Comparison of ENCODE assay signal across 17 cellular contexts in the genomic region with DNA sequence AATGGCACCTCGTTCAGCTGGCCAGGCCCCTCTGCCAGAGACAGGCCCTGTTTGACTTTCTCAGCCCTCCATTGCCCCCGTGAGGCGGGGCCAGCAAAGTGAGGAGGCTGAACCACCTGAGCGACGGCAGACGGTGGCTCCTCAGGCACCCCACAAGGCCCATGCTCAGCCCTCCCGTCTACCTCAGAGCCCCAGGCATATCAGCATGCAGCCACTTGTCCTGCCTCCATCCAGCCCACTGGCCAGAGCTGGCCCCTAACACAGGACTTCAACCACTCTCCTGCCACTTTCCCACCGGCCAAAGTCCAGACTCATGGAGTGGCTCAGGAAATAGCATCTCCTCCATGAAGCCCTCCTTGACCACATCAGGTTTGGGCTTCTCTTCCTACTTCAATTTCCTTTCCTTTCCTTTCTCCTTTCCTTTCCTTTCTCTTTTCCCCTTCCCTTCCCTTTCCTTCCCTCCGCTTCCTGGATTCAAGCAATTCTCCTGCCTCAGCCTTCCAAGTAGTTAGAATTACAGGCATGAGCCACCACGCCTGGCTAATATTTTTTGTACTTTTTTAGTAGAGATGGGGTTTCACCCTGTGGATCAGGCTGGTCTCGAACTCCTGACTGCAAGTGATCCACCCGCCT. TPM values are rescaled to one million over a fixed set of nuclear protein-coding genes. Genes with fewer than 3 reads are reported as not detected.
"Had no signal": no experiment of that assay in that cellular context is flagged by ENCODE, and none has a peak within 500 bp of the region (broad histone marks: within the 10 kb centered on the region; RNA-seq: fewer than 3 reads in every experiment).

No MANE protein-coding gene starts in this region.

- H3K4me1 ChIP-seq: tibial artery had no signal

- H3K27ac Mint-ChIP-seq: activated naive CD4-positive, alpha-beta T cell treated with anti-CD3 and anti-CD28 coated beads, Interleukin-2, amount 50 U/mL, for 72 hours; activated T-cell treated with anti-CD3 and anti-CD28 coated beads, Interleukin-2, amount 50 U/mL, for 72 hours; memory B cell; stimulated activated memory B cell treated with anti-CD40 and anti-IgM and Interleukin-4, amounts not matched to agents 10 μg/mL and 1 μg/mL and 100 μg/mL, for 72 hours had no signal

- DNase-seq: activated CD4-positive, alpha-beta T cell treated with anti-CD3 and anti-CD28 coated beads, Interleukin-2, amount 50 U/mL, for 48 hours; activated gamma-delta T cell; activated T-cell treated with anti-CD3 and anti-CD28 coated beads, Interleukin-2, amount 50 U/mL, for 72 hours; naive thymus-derived CD8-positive, alpha-beta T cell; stimulated activated CD4-positive, alpha-beta T cell treated with anti-CD3 and anti-CD28 coated beads, Interleukin-2, amount 100 ng/mL, for 48 hours; tibial artery had no signal

- H3K27ac ChIP-seq: tibial artery had no signal

- H3K9me3 ChIP-seq: tibial artery had no signal

- ATAC-seq: activated CD4-positive, CD25-positive, alpha-beta regulatory T cell treated with anti-CD3 and anti-CD28 coated beads, Interleukin-2, amount 50 U/mL, for 24 hours; activated naive CD4-positive, alpha-beta T cell treated with anti-CD3 and anti-CD28 coated beads, Interleukin-2, amount 50 U/mL, for 72 hours; activated T-cell treated with anti-CD3 and anti-CD28 coated beads, Interleukin-2, amount 50 U/mL, for 72 hours; esophagus mucosa; left ventricle myocardium superior; naive thymus-derived CD8-positive, alpha-beta T cell; stimulated activated memory B cell treated with anti-CD40 and anti-IgM and Interleukin-4, amounts not matched to agents 10 μg/mL and 1 μg/mL and 100 μg/mL, for 72 hours had no signal

- H3K4me3 ChIP-seq: tibial artery had no signal

- H3K9me3 Mint-ChIP-seq: activated naive CD4-positive, alpha-beta T cell treated with anti-CD3 and anti-CD28 coated beads, Interleukin-2, amount 50 U/mL, for 72 hours; activated T-cell treated with anti-CD3 and anti-CD28 coated beads, Interleukin-2, amount 50 U/mL, for 72 hours; memory B cell; naive thymus-derived CD8-positive, alpha-beta T cell; stimulated activated memory B cell treated with anti-CD40 and anti-IgM and Interleukin-4, amounts not matched to agents 10 μg/mL and 1 μg/mL and 100 μg/mL, for 72 hours had no signal

- H3K4me3 Mint-ChIP-seq: activated T-cell treated with anti-CD3 and anti-CD28 coated beads, Interleukin-2, amount 50 U/mL, for 72 hours; memory B cell; naive thymus-derived CD8-positive, alpha-beta T cell; stimulated activated memory B cell treated with anti-CD40 and anti-IgM and Interleukin-4, amounts not matched to agents 10 μg/mL and 1 μg/mL and 100 μg/mL, for 72 hours had no signal

- H3K36me3 Mint-ChIP-seq: activated naive CD4-positive, alpha-beta T cell treated with anti-CD3 and anti-CD28 coated beads, Interleukin-2, amount 50 U/mL, for 72 hours; memory B cell; naive thymus-derived CD8-positive, alpha-beta T cell; stimulated activated memory B cell treated with anti-CD40 and anti-IgM and Interleukin-4, amounts not matched to agents 10 μg/mL and 1 μg/mL and 100 μg/mL, for 72 hours had no signal

- H3K4me1 Mint-ChIP-seq: naive thymus-derived CD8-positive, alpha-beta T cell; stimulated activated memory B cell treated with anti-CD40 and anti-IgM and Interleukin-4, amounts not matched to agents 10 μg/mL and 1 μg/mL and 100 μg/mL, for 72 hours had no signal

- H3K36me3 ChIP-seq: tibial artery had no signal

RNA-seq across cellular contexts. Expression of gene SLC7A10, which starts 9.3 kb away (rescaled TPM):
- total RNA-seq: activated naive CD4-positive, alpha-beta T cell treated with anti-CD3 and anti-CD28 coated beads, Interleukin-2, amount 50 U/mL, for 72 hours; activated T-cell treated with anti-CD3 and anti-CD28 coated beads, Interleukin-2, amount 50 U/mL, for 72 hours; cardiac septum; esophagus mucosa; kidney epithelial cell; left ventricle myocardium superior; mucosa of gallbladder; naive thymus-derived CD8-positive, alpha-beta T cell; renal cortical epithelial cell; T-helper 2 cell treated with Interferon-gamma antibody and Interleukin-4, amounts not matched to agents 100 ng/mL and 5 ng/mL, for 36 hours had no signal
- polyA plus RNA-seq: naive thymus-derived CD8-positive, alpha-beta T cell had no signal

RNA-seq across cellular contexts. Expression of gene LRP3, which starts 22.2 kb away (rescaled TPM):
- total RNA-seq: naive thymus-derived CD8-positive, alpha-beta T cell had no signal
- polyA plus RNA-seq: naive thymus-derived CD8-positive, alpha-beta T cell had no signal
